11 cellular contexts compared by ENCODE assay signal in genomic region chr17:41813699-41814124, GRCh38. TPM values are rescaled to one million over a fixed set of nuclear protein-coding genes. Genes with fewer than 3 reads are reported as not detected.
DNase-seq lines count a peak whose midpoint lies in the region; ATAC-seq and TF ChIP-seq lines count a peak whose summit lies in the region.
"Had no signal": no experiment of that assay in that cellular context is flagged by ENCODE, and none has a peak within 500 bp of the region (broad histone marks: within the 10 kb centered on the region; RNA-seq: fewer than 3 reads in every experiment).

No MANE protein-coding gene starts in this region.

- no peaks in the 10 kb centered on the region for H3K36me3 ChIP-seq in left lung
- H3K36me3 ChIP-seq in thoracic aorta: no peaks in the 10 kb centered on the region
- H3K36me3 ChIP-seq in gastrocnemius medialis: no peaks in the 10 kb centered on the region

- TF ChIP-seq CTCF in astrocyte of the cerebellum (IDR thresholded peaks at IDR 0.05; ENCODE audit: low read depth, low read length, missing control alignments) (no peak), left lung (IDR thresholded peaks at IDR 0.05) (no peak), thoracic aorta (IDR thresholded peaks at IDR 0.05) (no peak), gastrocnemius medialis (IDR thresholded peaks at IDR 0.05 in 4 of 5, conservative IDR thresholded peaks at IDR 0.05 in 1 of 5) (no peak)

- peak overlapping the region; percentile 51 for H3K4me3 Mint-ChIP-seq in activated naive CD4-positive, alpha-beta T cell treated with anti-CD3 and anti-CD28 coated beads, Interleukin-2, amount 50 U/mL, for 24 hours
- no peak overlapping the region for H3K4me3 Mint-ChIP-seq in activated naive CD4-positive, alpha-beta T cell treated with anti-CD3 and anti-CD28 coated beads for 36 hours

- peaks cover 0 to 36% of the 10 kb centered on the region in 2 donors for H3K27me3 ChIP-seq in left lung
- no peaks in the 10 kb centered on the region for H3K27me3 ChIP-seq in thoracic aorta (replicated peaks; ENCODE audit: insufficient read depth)
- H3K27me3 ChIP-seq in gastrocnemius medialis: no peaks in the 10 kb centered on the region

- intact Hi-C loops in activated naive CD4-positive, alpha-beta T cell treated with anti-CD3 and anti-CD28 coated beads for 36 hours (cut with micrococcal nuclease): loop anchor here (5.0 kb wide), 1 partner anchor 126 kb away; the partner anchor contains the start of gene EIF1
- intact Hi-C loops in left lung (cut with DNase I): loop anchor here in 1 of 2 donors (5.0 kb wide), 1 partner anchor 71 kb away; no protein-coding TSS in a partner anchor
- intact Hi-C loops in gastrocnemius medialis (cut with DNase I; ENCODE audit: low total_unique reads): no loop called here

- peak overlapping the region; percentile 89 for H3K4me3 ChIP-seq in astrocyte of the cerebellum (ENCODE audit: low read depth, low read length)
- peak overlapping the region; percentile 63 to 74 for H3K4me3 ChIP-seq in left lung
- peak overlapping the region; percentile 93 for H3K4me3 ChIP-seq in thoracic aorta
- no peak overlapping the region for H3K4me3 ChIP-seq in gastrocnemius medialis

- H3K9me3 Mint-ChIP-seq in activated naive CD4-positive, alpha-beta T cell treated with anti-CD3 and anti-CD28 coated beads, Interleukin-2, amount 50 U/mL, for 24 hours: no peaks in the 10 kb centered on the region
- no peaks in the 10 kb centered on the region for H3K9me3 Mint-ChIP-seq in activated naive CD4-positive, alpha-beta T cell treated with anti-CD3 and anti-CD28 coated beads for 36 hours
- H3K9me3 Mint-ChIP-seq: stimulated activated naive B cell treated with anti-CD40 and anti-IgM and Interleukin-4, amounts not matched to agents 10 μg/mL and 1 μg/mL and 100 μg/mL, for 72 hours had no signal

- peak overlapping the region in 1 of 2 donors; percentile 13 for H3K27ac ChIP-seq in left lung
- H3K27ac ChIP-seq in thoracic aorta: peak overlapping the region; percentile 64 to 78
- peak overlapping the region in 1 of 4 donors; percentile 59 for H3K27ac ChIP-seq in gastrocnemius medialis

- TF ChIP-seq POLR2A in gastrocnemius medialis (IDR thresholded peaks at IDR 0.05): no peak

- no peaks in the 10 kb centered on the region for H3K36me3 Mint-ChIP-seq in activated naive CD4-positive, alpha-beta T cell treated with anti-CD3 and anti-CD28 coated beads, Interleukin-2, amount 50 U/mL, for 24 hours
- no peaks in the 10 kb centered on the region for H3K36me3 Mint-ChIP-seq in activated naive CD4-positive, alpha-beta T cell treated with anti-CD3 and anti-CD28 coated beads for 36 hours (ENCODE audit: low read depth)
- H3K36me3 Mint-ChIP-seq: stimulated activated naive B cell treated with anti-CD40 and anti-IgM and Interleukin-4, amounts not matched to agents 10 μg/mL and 1 μg/mL and 100 μg/mL, for 72 hours had no signal

- peaks cover 26% of the 10 kb centered on the region for H3K4me1 Mint-ChIP-seq in activated naive CD4-positive, alpha-beta T cell treated with anti-CD3 and anti-CD28 coated beads, Interleukin-2, amount 50 U/mL, for 24 hours
- H3K4me1 Mint-ChIP-seq in activated naive CD4-positive, alpha-beta T cell treated with anti-CD3 and anti-CD28 coated beads for 36 hours (ENCODE audit: low read depth): peaks cover 18% of the 10 kb centered on the region

- H3K27ac Mint-ChIP-seq in activated naive CD4-positive, alpha-beta T cell treated with anti-CD3 and anti-CD28 coated beads, Interleukin-2, amount 50 U/mL, for 24 hours: peak overlapping the region; percentile 65
- no peak overlapping the region for H3K27ac Mint-ChIP-seq in activated naive CD4-positive, alpha-beta T cell treated with anti-CD3 and anti-CD28 coated beads for 36 hours
- H3K27ac Mint-ChIP-seq: stimulated activated naive B cell treated with anti-CD40 and anti-IgM and Interleukin-4, amounts not matched to agents 10 μg/mL and 1 μg/mL and 100 μg/mL, for 72 hours had no signal

- H3K27me3 Mint-ChIP-seq in activated naive CD4-positive, alpha-beta T cell treated with anti-CD3 and anti-CD28 coated beads, Interleukin-2, amount 50 U/mL, for 24 hours: peaks cover 1% of the 10 kb centered on the region
- H3K27me3 Mint-ChIP-seq in activated naive CD4-positive, alpha-beta T cell treated with anti-CD3 and anti-CD28 coated beads for 36 hours (ENCODE audit: low read depth): peaks cover 10% of the 10 kb centered on the region

- in situ Hi-C loops in astrocyte of the cerebellum (cut with HindIII; ENCODE audit: low sequenced_read_pairs) (no loop called here), gastrocnemius medialis (cut with MboI; ENCODE audit: low sequenced_read_pairs in 4 of 4) (no loop called here)

- CTCF ChIA-PET in activated naive CD4-positive, alpha-beta T cell treated with anti-CD3 and anti-CD28 coated beads for 36 hours (lab: Charles Lee): interaction anchor here (1.1 kb wide), 1 partner anchor 12 kb away, joined by 4 read pairs; no protein-coding TSS in a partner anchor

- DNase-seq in activated naive CD4-positive, alpha-beta T cell treated with anti-CD3 and anti-CD28 coated beads for 36 hours: no peak
- no peak for DNase-seq in astrocyte of the cerebellum (ENCODE audit: low read depth)
- no peak for DNase-seq in left lung
- DNase-seq in thoracic aorta (ENCODE audit: low spot score): no peak
- no peak for DNase-seq in C1 segment of cervical spinal cord (lab: John Stamatoyannopoulos, UW)
- no peak for DNase-seq in gastrocnemius medialis
- no peak for DNase-seq in pons (ENCODE audit: low spot score)
- DNase-seq: AML-193; stimulated activated naive B cell treated with anti-CD40 and anti-IgM and Interleukin-4, amounts not matched to agents 10 μg/mL and 1 μg/mL and 100 μg/mL, for 72 hours had no signal

- no peak for ATAC-seq in left lung
- no peak for ATAC-seq in thoracic aorta (ENCODE audit: insufficient number of reproducible peaks, low FRiP score, low read depth)
- ATAC-seq in gastrocnemius medialis: no peak
- ATAC-seq: stimulated activated naive B cell treated with anti-CD40 and anti-IgM and Interleukin-4, amounts not matched to agents 10 μg/mL and 1 μg/mL and 100 μg/mL, for 72 hours had no signal

- H3K4me1 ChIP-seq in left lung (peaks cover 12 to 32% of the 10 kb centered on the region in 2 donors), thoracic aorta (ENCODE audit: control insufficient read depth in 1 of 2, low read depth in 2 of 2) (peaks cover 8 to 31% of the 10 kb centered on the region in 2 donors), gastrocnemius medialis (peaks cover 4 to 8% of the 10 kb centered on the region in 2 donors)

- H3K9me3 ChIP-seq in left lung (no peaks in the 10 kb centered on the region), thoracic aorta (no peaks in the 10 kb centered on the region), gastrocnemius medialis (no peaks in the 10 kb centered on the region)

RNA-seq across cellular contexts. Expression of gene FKBP10, which starts 0.9 kb away (rescaled TPM):
- total RNA-seq in activated naive CD4-positive, alpha-beta T cell treated with anti-CD3 and anti-CD28 coated beads for 36 hours: under 1 TPM in 1 of 2 experiments, not detected in 1; 0.36 TPM
- total RNA-seq in left lung (100 to 1,000 TPM in 1 of 2 donors, 10 to 100 TPM in 1; 82.1 to 129 TPM), thoracic aorta (100 to 1,000 TPM; 125 to 188 TPM), gastrocnemius medialis (10 to 100 TPM in 2 of 4 donors, 1 to 10 TPM in 2; 7.0 to 12.9 (median 9.7) TPM)

RNA-seq across cellular contexts. Expression of gene P3H4, which starts 2.0 kb away (rescaled TPM):
- 1 to 10 TPM; 1.2 to 1.5 TPM for total RNA-seq in activated naive CD4-positive, alpha-beta T cell treated with anti-CD3 and anti-CD28 coated beads for 36 hours
- 10 to 100 TPM; 19.1 to 27.8 TPM for total RNA-seq in left lung
- total RNA-seq in thoracic aorta: 10 to 100 TPM; 20.7 to 41.0 TPM
- 1 to 10 TPM; 1.8 to 4.0 (median 2.9) TPM for total RNA-seq in gastrocnemius medialis

RNA-seq across cellular contexts. Expression of gene NT5C3B, which starts 22.3 kb away (rescaled TPM):
- total RNA-seq in activated naive CD4-positive, alpha-beta T cell treated with anti-CD3 and anti-CD28 coated beads for 36 hours: 10 to 100 TPM; 25.9 to 28.1 TPM
- total RNA-seq in left lung (10 to 100 TPM; 30.6 to 34.7 TPM), thoracic aorta (10 to 100 TPM; 62.1 to 69.7 TPM), gastrocnemius medialis (10 to 100 TPM; 13.8 to 27.6 (median 23.1) TPM)

RNA-seq across cellular contexts. Expression of gene KLHL10, which starts 23.9 kb away (rescaled TPM):
- not detected for total RNA-seq in activated naive CD4-positive, alpha-beta T cell treated with anti-CD3 and anti-CD28 coated beads for 36 hours
- total RNA-seq in left lung: not detected
- not detected for total RNA-seq in thoracic aorta
- under 1 TPM in 1 of 4 donors, not detected in 3; 0.31 TPM for total RNA-seq in gastrocnemius medialis
- total RNA-seq: OCI-LY7 had no signal

RNA-seq across cellular contexts. Expression of gene JUP, which starts 27.2 kb away (rescaled TPM):
- under 1 TPM; 0.27 to 0.33 TPM for total RNA-seq in activated naive CD4-positive, alpha-beta T cell treated with anti-CD3 and anti-CD28 coated beads for 36 hours
- total RNA-seq in left lung: 100 to 1,000 TPM in 1 of 2 donors, 10 to 100 TPM in 1; 94.2 to 148 TPM
- 10 to 100 TPM; 82.4 to 98.7 TPM for total RNA-seq in thoracic aorta
- total RNA-seq in gastrocnemius medialis: 100 to 1,000 TPM in 3 of 4 donors, 10 to 100 TPM in 1; 88.8 to 135 (median 113) TPM

Comparison
In these comparisons a context has a peak if more than half of its experiments do, and no peak if none do; other contexts are left out.
1. H3K4me3 ChIP-seq: peak in astrocyte of the cerebellum (single experiment), left lung (2 of 2) and thoracic aorta (single experiment); none in gastrocnemius medialis (0 of 4).
2. RNA of gene FKBP10, which starts 0.9 kb away (total RNA-seq): 125 to 188 TPM in thoracic aorta and 82.1 to 129 TPM in left lung; 7.0 to 12.9 TPM in gastrocnemius medialis and 0.36 TPM in activated naive CD4-positive, alpha-beta T cell treated with anti-CD3 and anti-CD28 coated beads for 36 hours; every median in the first group is over 4 times any median in the second.
3. RNA of gene P3H4, which starts 2.0 kb away (total RNA-seq): 20.7 to 41.0 TPM in thoracic aorta and 19.1 to 27.8 TPM in left lung; 1.8 to 4.0 TPM in gastrocnemius medialis and 1.2 to 1.5 TPM in activated naive CD4-positive, alpha-beta T cell treated with anti-CD3 and anti-CD28 coated beads for 36 hours; every median in the first group is over 4 times any median in the second.